ENCODE assay signal across 22 cellular contexts in the genomic region with DNA sequence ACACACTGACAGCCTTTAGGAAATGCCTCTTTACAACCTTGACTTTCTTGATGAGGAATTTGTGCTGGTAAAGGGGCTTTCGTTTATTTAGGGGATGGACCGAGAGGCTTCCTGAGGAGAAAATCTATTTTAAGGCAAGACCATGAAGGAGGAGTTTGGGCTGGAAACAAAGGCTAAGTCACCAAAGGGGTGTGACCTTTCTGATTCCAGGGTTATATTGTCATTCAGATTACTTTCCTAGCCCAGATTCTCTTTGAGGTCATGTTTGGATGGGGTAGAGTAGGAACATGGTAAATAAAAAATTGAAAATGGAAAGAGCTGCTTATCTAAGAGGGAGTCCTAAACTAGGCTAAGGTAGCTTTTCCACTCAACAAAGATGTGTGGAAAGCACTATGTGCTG.
A peak's percentile ranks its signal among the peaks of the same experiment; 100 is the strongest.
DNase-seq lines count a peak whose midpoint lies in the region; ATAC-seq and TF ChIP-seq lines count a peak whose summit lies in the region.
"Had no signal": no experiment of that assay in that cellular context is flagged by ENCODE, and none has a peak within 500 bp of the region (broad histone marks: within the 10 kb centered on the region; RNA-seq: fewer than 3 reads in every experiment).

No MANE protein-coding gene starts in this region.

- H3K14ac ChIP-seq in neuronal stem cell (ENCODE audit: low read length): no peak overlapping the region

- peaks cover 32% of the 10 kb centered on the region for H3K9me3 Mint-ChIP-seq in WTC11

- no peak overlapping the region; the same call in 1 of the 2 replicates for H3K4me3 Mint-ChIP-seq in WTC11
- H3K4me3 Mint-ChIP-seq: activated B cell treated with CpG ODN at 0.5 μM for 24 hours; activated CD4-positive, alpha-beta memory T cell treated with anti-CD3 and anti-CD28 coated beads for 36 hours had no signal

- peaks cover 0 to 3% (median 0%) of the 10 kb centered on the region in 3 experiments for H3K27me3 ChIP-seq in neuronal stem cell (ENCODE audit: control insufficient read depth in 3 of 3, insufficient read depth in 3 of 3, low read depth in 1 of 3, low read length in 3 of 3)
- H3K27me3 ChIP-seq: gastrocnemius medialis, Peyer's patch, SJSA1 had no signal

- peaks cover 9 to 12% of the 10 kb centered on the region in 2 donors for H3K4me1 ChIP-seq in neuronal stem cell (ENCODE audit: control insufficient read depth in 2 of 2, insufficient read depth in 1 of 2, low read depth in 1 of 2, low read length in 2 of 2)
- H3K4me1 ChIP-seq: Peyer's patch, SJSA1 had no signal

- no peak overlapping the region for H2BK15ac ChIP-seq in neuronal stem cell (ENCODE audit: low read length)

- H3K9ac ChIP-seq in neuronal stem cell (ENCODE audit: low read depth, low read length, poor library complexity): no peak overlapping the region

- POLR2A ChIA-PET in WTC11 (lab: Charles Lee): no interaction called here

- peaks cover 5% of the 10 kb centered on the region; the same call in 1 of the 2 replicates for H3K27me3 Mint-ChIP-seq in WTC11 (ENCODE audit: low read depth)

- no peak overlapping the region for H4K8ac ChIP-seq in neuronal stem cell (ENCODE audit: low read depth, low read length)

- CTCF ChIA-PET in WTC11 (lab: Charles Lee): interaction anchor here (1.0 to 2.3 kb wide), 2 partner anchors 65 to 77 kb away, joined by 3 to 9 read pairs; a partner anchor contains a TSS

- H3K36me3 Mint-ChIP-seq in WTC11: peaks cover 20% of the 10 kb centered on the region

- H3K4me2 ChIP-seq in neuronal stem cell (ENCODE audit: insufficient read depth, low read length, poor library complexity, severe bottlenecking): no peak overlapping the region

- no peak overlapping the region for H2BK5ac ChIP-seq in neuronal stem cell (ENCODE audit: low read length)

- no peak overlapping the region for H4K91ac ChIP-seq in neuronal stem cell (ENCODE audit: low read depth, low read length, poor library complexity)

- H2BK120ac ChIP-seq in neuronal stem cell (ENCODE audit: low read depth, low read length): no peak overlapping the region

- no peaks in the 10 kb centered on the region for H3K79me1 ChIP-seq in neuronal stem cell (ENCODE audit: low read depth, low read length)

- ATAC-seq in WTC11: peak; percentile 82
- no peak for ATAC-seq in left lobe of liver
- ATAC-seq: gastrocnemius medialis, left ventricle myocardium superior had no signal

- H3K27ac ChIP-seq in neuronal stem cell (replicated peaks; ENCODE audit: low read length): no peak overlapping the region
- H3K27ac ChIP-seq: C4-2B, gastrocnemius medialis, Peyer's patch, SJSA1 had no signal

- no peak for TF ChIP-seq CTCF in WTC11 (IDR thresholded peaks at IDR 0.05)

- H3K18ac ChIP-seq in neuronal stem cell (ENCODE audit: low read length): no peak overlapping the region

- H3K4me1 Mint-ChIP-seq in WTC11: peaks cover 28% of the 10 kb centered on the region
- H3K4me1 Mint-ChIP-seq: activated B cell treated with CpG ODN at 0.5 μM for 24 hours had no signal

- H2BK12ac ChIP-seq in neuronal stem cell (ENCODE audit: low read length): no peak overlapping the region

- H2AFZ ChIP-seq in neuronal stem cell (ENCODE audit: low read length): peak overlapping the region; percentile 68

- no peak overlapping the region for H3K4me3 ChIP-seq in neuronal stem cell (ENCODE audit: low read length in 2 of 2)
- H3K4me3 ChIP-seq: gastrocnemius medialis, Peyer's patch, SJSA1 had no signal

- H2AK5ac ChIP-seq in neuronal stem cell (ENCODE audit: low read depth, low read length): no peak overlapping the region

- H3K23ac ChIP-seq in neuronal stem cell (ENCODE audit: low read depth, low read length, poor library complexity): no peak overlapping the region

- no peak overlapping the region for H3K4ac ChIP-seq in neuronal stem cell (ENCODE audit: low read length)

- DNase-seq in AG20443 (ENCODE audit: low spot score): peak; percentile 34
- DNase-seq in WTC11 (ENCODE audit: low spot score): no peak
- peak; percentile 52 for DNase-seq in iPS DF 19.7 (ENCODE audit: low read depth, low spot score)
- no peak for DNase-seq in neuronal stem cell (ENCODE audit: low spot score)
- no peak for DNase-seq in stimulated activated CD4-positive, alpha-beta T cell treated with anti-CD3 and anti-CD28 coated beads, Interleukin-4, amount 100 ng/mL, for 1 hour
- no peak for DNase-seq in NCI-H69 (lab: John Stamatoyannopoulos, UW)
- DNase-seq in NCI-H774 (lab: John Stamatoyannopoulos, UW): no peak
- DNase-seq in left lobe of liver (ENCODE audit: low spot score): no peak
- DNase-seq: activated B cell treated with CpG ODN at 0.5 μM for 24 hours; activated CD4-positive, alpha-beta memory T cell treated with anti-CD3 and anti-CD28 coated beads for 36 hours; activated naive CD4-positive, alpha-beta T cell; amniotic stem cell; gastrocnemius medialis; HCEC 1CT; left ventricle myocardium superior; NCI-H1092; NCI-H2081; NK-92 treated with Interleukin-12 subunit alpha and Interleukin-12 subunit beta, amount 100 ng/mL, for 24 hours; Peyer's patch; stimulated activated CD4-positive, alpha-beta T cell treated with anti-CD3 and anti-CD28 coated beads, Interleukin-12 subunit alpha, Interleukin-12 subunit beta, amount 100 ng/mL, for 4 hours had no signal

- peaks cover 0 to 9% of the 10 kb centered on the region in 2 donors for H3K9me3 ChIP-seq in neuronal stem cell (replicated peaks in 1 of 2; ENCODE audit: control insufficient read depth in 2 of 2, insufficient read depth in 1 of 2, low read depth in 1 of 2, low read length in 2 of 2)
- H3K9me3 ChIP-seq: gastrocnemius medialis, Peyer's patch, SJSA1 had no signal

- no peaks in the 10 kb centered on the region for H3K36me3 ChIP-seq in neuronal stem cell (replicated peaks in 1 of 2; ENCODE audit: control insufficient read depth in 2 of 2, insufficient read depth in 2 of 2, low read length in 2 of 2)
- H3K36me3 ChIP-seq: gastrocnemius medialis, Peyer's patch, SJSA1 had no signal

- WGBS in neuronal stem cell (ENCODE audit: extremely low coverage in 2 of 2, insufficient read length in 2 of 2, insufficient replicate concordance in 1 of 2), 2 donors: no CpG with 5 or more reads among the region's 2 CpGs

- H3K27ac Mint-ChIP-seq in WTC11: peak overlapping the region; percentile 89
- H3K27ac Mint-ChIP-seq: activated B cell treated with CpG ODN at 0.5 μM for 24 hours; activated CD4-positive, alpha-beta memory T cell treated with anti-CD3 and anti-CD28 coated beads for 36 hours had no signal

TF ChIP-seq in WTC11, 78 proteins besides CTCF, POLR2A, EP300 and RAD21 (continues in another document):
- TF ChIP-seq JAZF1 (CRISPR knock-in tag; IDR thresholded peaks at IDR 0.05): no peak
- TF ChIP-seq, protein P1, sequence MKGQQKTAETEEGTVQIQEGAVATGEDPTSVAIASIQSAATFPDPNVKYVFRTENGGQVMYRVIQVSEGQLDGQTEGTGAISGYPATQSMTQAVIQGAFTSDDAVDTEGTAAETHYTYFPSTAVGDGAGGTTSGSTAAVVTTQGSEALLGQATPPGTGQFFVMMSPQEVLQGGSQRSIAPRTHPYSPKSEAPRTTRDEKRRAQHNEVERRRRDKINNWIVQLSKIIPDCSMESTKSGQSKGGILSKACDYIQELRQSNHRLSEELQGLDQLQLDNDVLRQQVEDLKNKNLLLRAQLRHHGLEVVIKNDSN (CRISPR knock-in tag; IDR thresholded peaks at IDR 0.05): no peak
- TF ChIP-seq NFE2L1 (CRISPR knock-in tag; IDR thresholded peaks at IDR 0.05): no peak
- TF ChIP-seq, protein P2, sequence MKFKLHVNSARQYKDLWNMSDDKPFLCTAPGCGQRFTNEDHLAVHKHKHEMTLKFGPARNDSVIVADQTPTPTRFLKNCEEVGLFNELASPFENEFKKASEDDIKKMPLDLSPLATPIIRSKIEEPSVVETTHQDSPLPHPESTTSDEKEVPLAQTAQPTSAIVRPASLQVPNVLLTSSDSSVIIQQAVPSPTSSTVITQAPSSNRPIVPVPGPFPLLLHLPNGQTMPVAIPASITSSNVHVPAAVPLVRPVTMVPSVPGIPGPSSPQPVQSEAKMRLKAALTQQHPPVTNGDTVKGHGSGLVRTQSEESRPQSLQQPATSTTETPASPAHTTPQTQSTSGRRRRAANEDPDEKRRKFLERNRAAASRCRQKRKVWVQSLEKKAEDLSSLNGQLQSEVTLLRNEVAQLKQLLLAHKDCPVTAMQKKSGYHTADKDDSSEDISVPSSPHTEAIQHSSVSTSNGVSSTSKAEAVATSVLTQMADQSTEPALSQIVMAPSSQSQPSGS (CRISPR knock-in tag; IDR thresholded peaks at IDR 0.05; ENCODE audit: borderline replicate concordance, low read depth): no peak
- TF ChIP-seq, protein P3, sequence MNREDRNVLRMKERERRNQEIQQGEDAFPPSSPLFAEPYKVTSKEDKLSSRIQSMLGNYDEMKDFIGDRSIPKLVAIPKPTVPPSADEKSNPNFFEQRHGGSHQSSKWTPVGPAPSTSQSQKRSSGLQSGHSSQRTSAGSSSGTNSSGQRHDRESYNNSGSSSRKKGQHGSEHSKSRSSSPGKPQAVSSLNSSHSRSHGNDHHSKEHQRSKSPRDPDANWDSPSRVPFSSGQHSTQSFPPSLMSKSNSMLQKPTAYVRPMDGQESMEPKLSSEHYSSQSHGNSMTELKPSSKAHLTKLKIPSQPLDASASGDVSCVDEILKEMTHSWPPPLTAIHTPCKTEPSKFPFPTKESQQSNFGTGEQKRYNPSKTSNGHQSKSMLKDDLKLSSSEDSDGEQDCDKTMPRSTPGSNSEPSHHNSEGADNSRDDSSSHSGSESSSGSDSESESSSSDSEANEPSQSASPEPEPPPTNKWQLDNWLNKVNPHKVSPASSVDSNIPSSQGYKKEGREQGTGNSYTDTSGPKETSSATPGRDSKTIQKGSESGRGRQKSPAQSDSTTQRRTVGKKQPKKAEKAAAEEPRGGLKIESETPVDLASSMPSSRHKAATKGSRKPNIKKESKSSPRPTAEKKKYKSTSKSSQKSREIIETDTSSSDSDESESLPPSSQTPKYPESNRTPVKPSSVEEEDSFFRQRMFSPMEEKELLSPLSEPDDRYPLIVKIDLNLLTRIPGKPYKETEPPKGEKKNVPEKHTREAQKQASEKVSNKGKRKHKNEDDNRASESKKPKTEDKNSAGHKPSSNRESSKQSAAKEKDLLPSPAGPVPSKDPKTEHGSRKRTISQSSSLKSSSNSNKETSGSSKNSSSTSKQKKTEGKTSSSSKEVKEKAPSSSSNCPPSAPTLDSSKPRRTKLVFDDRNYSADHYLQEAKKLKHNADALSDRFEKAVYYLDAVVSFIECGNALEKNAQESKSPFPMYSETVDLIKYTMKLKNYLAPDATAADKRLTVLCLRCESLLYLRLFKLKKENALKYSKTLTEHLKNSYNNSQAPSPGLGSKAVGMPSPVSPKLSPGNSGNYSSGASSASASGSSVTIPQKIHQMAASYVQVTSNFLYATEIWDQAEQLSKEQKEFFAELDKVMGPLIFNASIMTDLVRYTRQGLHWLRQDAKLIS (CRISPR knock-in tag; IDR thresholded peaks at IDR 0.05; ENCODE audit: borderline replicate concordance): no peak

Comparison
In these comparisons a context has a peak if more than half of its experiments do, and no peak if none do; other contexts are left out.
1. DNase-seq: peak in AG20443 (single experiment) and iPS DF 19.7 (single experiment); none in WTC11 (single experiment), neuronal stem cell (single experiment), stimulated activated CD4-positive, alpha-beta T cell treated with anti-CD3 and anti-CD28 coated beads, Interleukin-4, amount 100 ng/mL, for 1 hour (single experiment), NCI-H69 (single experiment), NCI-H774 (single experiment) and left lobe of liver (single experiment).